Comparison of ENCODE assay signal across 8 cellular contexts in the genomic region with DNA sequence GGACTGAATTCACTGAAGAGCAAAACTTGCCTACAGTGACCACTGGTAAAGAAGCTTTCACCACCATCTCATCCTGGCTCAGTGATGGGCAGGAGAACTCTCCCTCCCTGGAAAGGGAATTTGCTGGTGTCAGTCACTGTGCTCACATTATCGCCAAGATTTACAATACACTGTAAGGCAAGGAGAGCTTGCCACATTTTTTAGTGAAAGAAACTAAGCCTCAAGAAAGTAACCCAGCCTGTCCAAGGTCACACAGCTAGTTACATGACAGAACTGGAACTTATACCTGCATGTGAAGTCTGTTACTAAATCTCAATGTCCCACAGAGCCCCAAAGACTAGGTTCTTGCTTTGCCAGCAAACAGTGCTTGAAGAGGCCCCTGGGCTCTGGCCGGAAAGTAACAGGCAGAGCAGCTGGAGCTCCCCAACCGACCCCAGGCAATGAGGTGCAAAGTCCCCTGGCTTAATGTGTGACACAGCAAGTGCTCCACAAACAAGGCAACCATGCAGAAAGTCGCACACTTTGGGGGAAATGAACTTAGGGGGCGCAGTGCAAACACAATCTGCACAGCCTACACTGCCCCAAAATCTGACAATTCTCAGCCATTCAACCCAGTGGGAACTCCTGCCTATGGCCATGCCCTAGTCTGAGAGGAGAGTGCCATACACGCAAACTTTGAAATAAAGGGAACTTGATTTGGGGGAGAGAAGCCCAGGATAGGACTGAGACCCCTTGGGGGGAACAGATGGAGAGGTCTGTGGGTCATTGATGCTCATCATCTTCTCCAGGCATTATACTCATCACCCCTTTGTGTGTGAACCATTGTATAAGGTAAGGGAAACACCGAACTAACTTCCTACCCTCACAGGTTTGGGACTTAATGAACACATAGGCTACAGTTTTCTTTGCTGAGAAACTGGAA. TPM values are rescaled to one million over a fixed set of nuclear protein-coding genes. Genes with fewer than 3 reads are reported as not detected.
DNase-seq lines count a peak whose midpoint lies in the region; ATAC-seq and TF ChIP-seq lines count a peak whose summit lies in the region.

No MANE protein-coding gene starts in this region.

- H3K9me3 Mint-ChIP-seq in stimulated activated naive CD8-positive, alpha-beta T cell treated with anti-CD3 and anti-CD28 coated beads, Interleukin-15, Interleukin-2, amounts not matched to agents 100 ng/mL and 50 ng/mL, for 24 hours = no peaks in the 10 kb centered on the region
- H3K9me3 Mint-ChIP-seq in activated CD8-positive, alpha-beta T cell treated with anti-CD3 and anti-CD28 coated beads, Interleukin-2, amount 10 ng/mL, durations not matched to agents 7 days and 5 days (ENCODE audit: insufficient read depth) = no peaks in the 10 kb centered on the region

- ATAC-seq in stimulated activated naive CD8-positive, alpha-beta T cell treated with anti-CD3 and anti-CD28 coated beads, Interleukin-15, Interleukin-2, amounts not matched to agents 100 U/mL and 50 U/mL, for 24 hours = no peak
- peak; percentile 6 for ATAC-seq in activated CD8-positive, alpha-beta T cell treated with anti-CD3 and anti-CD28 coated beads, Interleukin-2, amount 10 ng/mL, durations not matched to agents 7 days and 5 days
- no peak for ATAC-seq in GM19395 (IDR thresholded peaks at IDR 0.05; ENCODE audit: unreplicated experiment)

- H3K36me3 Mint-ChIP-seq in stimulated activated naive CD8-positive, alpha-beta T cell treated with anti-CD3 and anti-CD28 coated beads, Interleukin-15, Interleukin-2, amounts not matched to agents 100 ng/mL and 50 ng/mL, for 24 hours (ENCODE audit: low read depth) = peaks cover 64% of the 10 kb centered on the region
- H3K36me3 Mint-ChIP-seq in activated CD8-positive, alpha-beta T cell treated with anti-CD3 and anti-CD28 coated beads, Interleukin-2, amount 10 ng/mL, durations not matched to agents 7 days and 5 days (ENCODE audit: low read depth) = peaks cover 66% of the 10 kb centered on the region

- peak overlapping the region; percentile 10 for H3K27ac ChIP-seq in rectal smooth muscle tissue (ENCODE audit: low read depth, low read length)

- H3K27me3 Mint-ChIP-seq in stimulated activated naive CD8-positive, alpha-beta T cell treated with anti-CD3 and anti-CD28 coated beads, Interleukin-15, Interleukin-2, amounts not matched to agents 100 ng/mL and 50 ng/mL, for 24 hours = no peaks in the 10 kb centered on the region
- no peaks in the 10 kb centered on the region for H3K27me3 Mint-ChIP-seq in activated CD8-positive, alpha-beta T cell treated with anti-CD3 and anti-CD28 coated beads, Interleukin-2, amount 10 ng/mL, durations not matched to agents 7 days and 5 days (ENCODE audit: low read depth)

- H3K9ac ChIP-seq in rectal smooth muscle tissue (ENCODE audit: low read length) = no peak overlapping the region

- peaks cover 28% of the 10 kb centered on the region for H3K4me1 ChIP-seq in rectal smooth muscle tissue (ENCODE audit: control insufficient read depth, insufficient read depth, low read length)

- no peak for DNase-seq in stimulated activated naive CD8-positive, alpha-beta T cell treated with anti-CD3 and anti-CD28 coated beads, Interleukin-15, Interleukin-2, amounts not matched to agents 100 U/mL and 50 U/mL, for 24 hours
- peak; percentile 63 for DNase-seq in activated CD8-positive, alpha-beta T cell treated with anti-CD3 and anti-CD28 coated beads, Interleukin-2, amount 10 ng/mL, durations not matched to agents 7 days and 5 days
- DNase-seq in fibroblast of villous mesenchyme (ENCODE audit: low read depth) (no peak), medulla oblongata (ENCODE audit: extremely low spot score) (no peak), NCI-H1930 (lab: John Stamatoyannopoulos, UW) (no peak)

- H3K27me3 ChIP-seq in rectal smooth muscle tissue (ENCODE audit: control insufficient read depth, insufficient read depth, low read length) = no peaks in the 10 kb centered on the region

- POLR2A ChIA-PET in activated CD8-positive, alpha-beta T cell treated with anti-CD3 and anti-CD28 coated beads, Interleukin-2, amount 10 ng/mL, durations not matched to agents 7 days and 5 days (lab: Charles Lee) = interaction anchor here (0.6 to 11.5 kb wide), 7 partner anchors 9 to 59 kb away, joined by 3 to 193 read pairs (median 8); no protein-coding TSS in a partner anchor

- peak overlapping the region; percentile 93 for H3K27ac Mint-ChIP-seq in stimulated activated naive CD8-positive, alpha-beta T cell treated with anti-CD3 and anti-CD28 coated beads, Interleukin-15, Interleukin-2, amounts not matched to agents 100 ng/mL and 50 ng/mL, for 24 hours
- H3K27ac Mint-ChIP-seq in activated CD8-positive, alpha-beta T cell treated with anti-CD3 and anti-CD28 coated beads, Interleukin-2, amount 10 ng/mL, durations not matched to agents 7 days and 5 days = peak overlapping the region; percentile 94

- CTCF ChIA-PET in activated CD8-positive, alpha-beta T cell treated with anti-CD3 and anti-CD28 coated beads, Interleukin-2, amount 10 ng/mL, durations not matched to agents 7 days and 5 days (lab: Charles Lee) = interaction anchor here (0.9 to 10.9 kb wide), 16 partner anchors 11 to 161 kb away, joined by 3 to 677 read pairs (median 8); a partner anchor contains a TSS

- no peaks in the 10 kb centered on the region for H3K36me3 ChIP-seq in rectal smooth muscle tissue (ENCODE audit: control insufficient read depth, insufficient read depth, low read length)

- peak; percentile 6 for TF ChIP-seq CTCF in fibroblast of villous mesenchyme (IDR thresholded peaks at IDR 0.05; ENCODE audit: insufficient read depth, low read depth, low read length)

- H3K4me3 Mint-ChIP-seq in stimulated activated naive CD8-positive, alpha-beta T cell treated with anti-CD3 and anti-CD28 coated beads, Interleukin-15, Interleukin-2, amounts not matched to agents 100 ng/mL and 50 ng/mL, for 24 hours = peak overlapping the region; percentile 96
- H3K4me3 Mint-ChIP-seq in activated CD8-positive, alpha-beta T cell treated with anti-CD3 and anti-CD28 coated beads, Interleukin-2, amount 10 ng/mL, durations not matched to agents 7 days and 5 days = peak overlapping the region; percentile 90

- H3K4me3 ChIP-seq in fibroblast of villous mesenchyme (ENCODE audit: low read depth, low read length) (peak overlapping the region; percentile 92), rectal smooth muscle tissue (ENCODE audit: low read length) (peak overlapping the region; percentile 87)

- peaks cover 38% of the 10 kb centered on the region for H3K4me1 Mint-ChIP-seq in stimulated activated naive CD8-positive, alpha-beta T cell treated with anti-CD3 and anti-CD28 coated beads, Interleukin-15, Interleukin-2, amounts not matched to agents 100 ng/mL and 50 ng/mL, for 24 hours (ENCODE audit: low read depth)
- peaks cover 54% of the 10 kb centered on the region for H3K4me1 Mint-ChIP-seq in activated CD8-positive, alpha-beta T cell treated with anti-CD3 and anti-CD28 coated beads, Interleukin-2, amount 10 ng/mL, durations not matched to agents 7 days and 5 days (ENCODE audit: low read depth)

RNA-seq across cellular contexts. Expression of a gene that starts 1.9 kb away (rescaled TPM):
- total RNA-seq in activated CD8-positive, alpha-beta T cell treated with anti-CD3 and anti-CD28 coated beads, Interleukin-2, amount 10 ng/mL, durations not matched to agents 7 days and 5 days = 10 to 100 TPM; 71.4 to 73.0 TPM
- 82.8 and 113 TPM in 2 replicates for total RNA-seq in fibroblast of villous mesenchyme

RNA-seq across cellular contexts. Expression of a gene that starts 18.3 kb away (rescaled TPM):
- 100 to 1,000 TPM; 172 to 174 TPM for total RNA-seq in activated CD8-positive, alpha-beta T cell treated with anti-CD3 and anti-CD28 coated beads, Interleukin-2, amount 10 ng/mL, durations not matched to agents 7 days and 5 days
- total RNA-seq in fibroblast of villous mesenchyme = 35.4 and 62.2 TPM in 2 replicates
